In genomic region chr2:97646977-97647376, GRCh38 we compare ENCODE assay signal across 7 cellular contexts. TPM values are rescaled to one million over a fixed set of nuclear protein-coding genes. Genes with fewer than 3 reads are reported as not detected.
DNase-seq lines count a peak whose midpoint lies in the region; ATAC-seq and TF ChIP-seq lines count a peak whose summit lies in the region.

No MANE protein-coding gene starts in this region.

- H3K9me3 ChIP-seq in HEK293 (ENCODE audit: control insufficient read depth, insufficient read depth, low read depth, low read length) (no peaks in the 10 kb centered on the region), iPS-18a (ENCODE audit: control insufficient read depth, low read depth, low read length) (no peaks in the 10 kb centered on the region)

- H3K4me3 ChIP-seq in HEK293 (ENCODE audit: low read depth, low read length) (peak overlapping the region; percentile 94), iPS-18a (ENCODE audit: low read length) (peak overlapping the region; percentile 94)

- no peaks in the 10 kb centered on the region for H3K9me3 Mint-ChIP-seq in activated CD8-positive, alpha-beta T cell treated with anti-CD3 and anti-CD28 coated beads, Interleukin-2, amount 10 ng/mL, durations not matched to agents 7 days and 5 days (ENCODE audit: insufficient read depth)
- H3K9me3 Mint-ChIP-seq in stimulated activated naive B cell treated with anti-CD40 and anti-IgM and Interleukin-4, amounts not matched to agents 10 μg/mL and 1 μg/mL and 100 μg/mL, for 72 hours, result no peaks in the 10 kb centered on the region

- no peaks in the 10 kb centered on the region for H3K27me3 ChIP-seq in iPS-18a (ENCODE audit: control insufficient read depth, insufficient read depth, low read length)

- H3K36me3 ChIP-seq in HEK293 (ENCODE audit: control insufficient read depth in 2 of 2, insufficient read depth in 1 of 2, low read length in 2 of 2), result peaks cover 22 to 31% of the 10 kb centered on the region in 2 experiments
- H3K36me3 ChIP-seq in iPS-18a (ENCODE audit: control insufficient read depth, low read depth, low read length), result peaks cover 21% of the 10 kb centered on the region

- H3K36me3 Mint-ChIP-seq in activated CD8-positive, alpha-beta T cell treated with anti-CD3 and anti-CD28 coated beads, Interleukin-2, amount 10 ng/mL, durations not matched to agents 7 days and 5 days (ENCODE audit: low read depth), result peaks cover 33% of the 10 kb centered on the region
- peaks cover 27 to 35% of the 10 kb centered on the region in 2 donors for H3K36me3 Mint-ChIP-seq in stimulated activated naive B cell treated with anti-CD40 and anti-IgM and Interleukin-4, amounts not matched to agents 10 μg/mL and 1 μg/mL and 100 μg/mL, for 72 hours

- H3K4me1 ChIP-seq in HEK293 (ENCODE audit: control insufficient read depth, insufficient read depth, low read length), result no peaks in the 10 kb centered on the region
- H3K4me1 ChIP-seq in iPS-18a (ENCODE audit: control insufficient read depth, low read depth, low read length), result peaks cover 4% of the 10 kb centered on the region

- H3K9ac ChIP-seq in iPS-18a (ENCODE audit: low read length), result no peak overlapping the region

- H3K27ac ChIP-seq in HEK293 (ENCODE audit: extremely low read depth, low read depth, low read length) (no peak overlapping the region), iPS-18a (ENCODE audit: low read length) (no peak overlapping the region)

- CTCF ChIA-PET in HEK293 (lab: Yijun Ruan, JAX), result interaction anchor here (1.1 to 1.8 kb wide), 2 partner anchors 16 to 51 kb away, joined by 5 to 14 read pairs; no protein-coding TSS in a partner anchor
- CTCF ChIA-PET in activated CD8-positive, alpha-beta T cell treated with anti-CD3 and anti-CD28 coated beads, Interleukin-2, amount 10 ng/mL, durations not matched to agents 7 days and 5 days (lab: Charles Lee), result interaction anchor here (1.3 to 4.2 kb wide), 6 partner anchors 9 to 62 kb away, joined by 4 to 47 read pairs (median 20); partner anchors contain the start of gene ACTR1B

- peaks cover 2% of the 10 kb centered on the region for H3K27me3 Mint-ChIP-seq in activated CD8-positive, alpha-beta T cell treated with anti-CD3 and anti-CD28 coated beads, Interleukin-2, amount 10 ng/mL, durations not matched to agents 7 days and 5 days (ENCODE audit: low read depth)
- H3K27me3 Mint-ChIP-seq in stimulated activated naive B cell treated with anti-CD40 and anti-IgM and Interleukin-4, amounts not matched to agents 10 μg/mL and 1 μg/mL and 100 μg/mL, for 72 hours, result no peaks in the 10 kb centered on the region

- peak overlapping the region; percentile 93 for H3K27ac Mint-ChIP-seq in activated CD8-positive, alpha-beta T cell treated with anti-CD3 and anti-CD28 coated beads, Interleukin-2, amount 10 ng/mL, durations not matched to agents 7 days and 5 days
- H3K27ac Mint-ChIP-seq in stimulated activated naive B cell treated with anti-CD40 and anti-IgM and Interleukin-4, amounts not matched to agents 10 μg/mL and 1 μg/mL and 100 μg/mL, for 72 hours, result peak overlapping the region; percentile 99

- H3K4me1 Mint-ChIP-seq in activated CD8-positive, alpha-beta T cell treated with anti-CD3 and anti-CD28 coated beads, Interleukin-2, amount 10 ng/mL, durations not matched to agents 7 days and 5 days (ENCODE audit: low read depth), result peaks cover 17% of the 10 kb centered on the region
- H3K4me1 Mint-ChIP-seq in stimulated activated naive B cell treated with anti-CD40 and anti-IgM and Interleukin-4, amounts not matched to agents 10 μg/mL and 1 μg/mL and 100 μg/mL, for 72 hours, result peaks cover 12 to 32% of the 10 kb centered on the region in 2 donors

- no peak for ATAC-seq in activated CD8-positive, alpha-beta T cell treated with anti-CD3 and anti-CD28 coated beads, Interleukin-2, amount 10 ng/mL, durations not matched to agents 7 days and 5 days
- no peak for ATAC-seq in stimulated activated naive B cell treated with anti-CD40 and anti-IgM and Interleukin-4, amounts not matched to agents 10 μg/mL and 1 μg/mL and 100 μg/mL, for 72 hours (replicated peaks)
- no peak for ATAC-seq in GM18520 (IDR thresholded peaks at IDR 0.05; ENCODE audit: unreplicated experiment)
- ATAC-seq in HG03097 (IDR thresholded peaks at IDR 0.05; ENCODE audit: low FRiP score, unreplicated experiment), result no peak

- peak overlapping the region; percentile 89 for H3K4me3 Mint-ChIP-seq in activated CD8-positive, alpha-beta T cell treated with anti-CD3 and anti-CD28 coated beads, Interleukin-2, amount 10 ng/mL, durations not matched to agents 7 days and 5 days
- H3K4me3 Mint-ChIP-seq in stimulated activated naive B cell treated with anti-CD40 and anti-IgM and Interleukin-4, amounts not matched to agents 10 μg/mL and 1 μg/mL and 100 μg/mL, for 72 hours, result peak overlapping the region; percentile 94 to 99

- POLR2A ChIA-PET in HEK293 (lab: Yijun Ruan, JAX), result interaction anchor here (8.7 kb wide), 1 partner anchor 16 kb away, joined by 183 read pairs; the partner anchor contains the start of gene ACTR1B
- POLR2A ChIA-PET in activated CD8-positive, alpha-beta T cell treated with anti-CD3 and anti-CD28 coated beads, Interleukin-2, amount 10 ng/mL, durations not matched to agents 7 days and 5 days (lab: Charles Lee), result interaction anchor here (0.7 to 11.8 kb wide), 11 partner anchors 9 to 1582 kb away, joined by 3 to 187 read pairs (median 7); partner anchors contain the start of genes ACTR1B, ANKRD36B and ZAP70

- no peak for DNase-seq in activated CD8-positive, alpha-beta T cell treated with anti-CD3 and anti-CD28 coated beads, Interleukin-2, amount 10 ng/mL, durations not matched to agents 7 days and 5 days
- DNase-seq in stimulated activated naive B cell treated with anti-CD40 and anti-IgM and Interleukin-4, amounts not matched to agents 10 μg/mL and 1 μg/mL and 100 μg/mL, for 72 hours, result no peak
- no peak for DNase-seq in stimulated activated CD4-positive, alpha-beta T cell treated with anti-CD3 and anti-CD28 coated beads, Interleukin-4, amount 100 ng/mL, for 1 hour

- TF ChIP-seq CTCF in HEK293 (tag by site-specific recombination; IDR thresholded peaks at IDR 0.05), result no peak

TF ChIP-seq in HEK293, 187 proteins besides CTCF, POLR2A, EP300 and RAD21 (continues in another document):
- TF ChIP-seq ZSCAN5A (tag by site-specific recombination; IDR thresholded peaks at IDR 0.05) (no peak), KLF8 (tag by site-specific recombination; IDR thresholded peaks at IDR 0.05) (no peak), ZNF121 (tag by site-specific recombination; IDR thresholded peaks at IDR 0.05) (no peak), KLF1 (tag by site-specific recombination; IDR thresholded peaks at IDR 0.05) (no peak), ZNF19 (tag by site-specific recombination; IDR thresholded peaks at IDR 0.05; ENCODE audit: low read depth) (no peak), ZNF518A (tag by site-specific recombination; conservative IDR thresholded peaks at IDR 0.05; ENCODE audit: low read depth) (no peak), ZNF707 (tag by site-specific recombination; IDR thresholded peaks at IDR 0.05) (no peak)

RNA-seq across cellular contexts. Expression of gene COX5B, which starts 1.1 kb away (rescaled TPM):
- total RNA-seq in activated CD8-positive, alpha-beta T cell treated with anti-CD3 and anti-CD28 coated beads, Interleukin-2, amount 10 ng/mL, durations not matched to agents 7 days and 5 days, result 100 to 1,000 TPM; 215 to 216 TPM

RNA-seq across cellular contexts. Expression of gene ACTR1B, which starts 16.9 kb away (rescaled TPM):
- 10 to 100 TPM; 73.2 to 74.3 TPM for total RNA-seq in activated CD8-positive, alpha-beta T cell treated with anti-CD3 and anti-CD28 coated beads, Interleukin-2, amount 10 ng/mL, durations not matched to agents 7 days and 5 days

RNA-seq across cellular contexts. Expression of gene C2orf92, which starts 22.5 kb away (rescaled TPM):
- total RNA-seq in activated CD8-positive, alpha-beta T cell treated with anti-CD3 and anti-CD28 coated beads, Interleukin-2, amount 10 ng/mL, durations not matched to agents 7 days and 5 days, result 1 to 10 TPM; 4.0 to 5.5 TPM

RNA-seq across cellular contexts. Expression of gene ANKRD36B, which starts 57.3 kb away (rescaled TPM):
- total RNA-seq in activated CD8-positive, alpha-beta T cell treated with anti-CD3 and anti-CD28 coated beads, Interleukin-2, amount 10 ng/mL, durations not matched to agents 7 days and 5 days, result 10 to 100 TPM; 51.3 to 59.2 TPM
